Comparison of ENCODE assay signal across 10 cellular contexts in the genomic region with DNA sequence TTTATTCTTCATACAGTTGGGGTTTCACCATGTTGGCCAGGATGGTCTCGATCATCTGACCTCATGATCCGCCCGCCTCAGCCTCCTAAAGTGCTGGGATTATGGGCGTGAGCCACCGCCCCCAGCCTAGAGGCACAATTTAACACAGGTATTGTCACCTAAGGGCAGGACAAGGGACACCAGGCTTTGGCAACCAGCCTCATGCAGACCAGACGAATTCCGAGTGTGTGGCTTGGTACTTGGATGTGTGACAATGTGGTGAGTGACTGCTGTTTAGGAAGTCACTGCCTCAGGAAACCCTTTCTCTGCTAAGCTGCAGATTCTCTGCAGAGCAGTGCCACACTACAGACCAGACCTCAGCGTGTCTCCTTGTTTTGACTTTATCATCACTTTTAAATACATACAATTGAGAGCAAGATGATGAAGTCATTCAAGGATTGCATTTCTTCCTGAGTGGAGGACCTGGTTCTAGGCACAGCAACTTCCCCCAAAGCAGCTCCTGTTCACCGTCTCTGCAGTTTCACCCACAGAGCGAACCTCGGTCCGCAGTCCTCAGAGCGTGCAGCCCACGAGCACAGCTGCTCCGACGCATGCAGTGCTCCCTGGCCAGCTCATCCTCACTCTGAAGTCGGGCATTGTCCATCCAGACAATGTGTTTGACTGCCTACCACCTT.
DNase-seq lines count a peak whose midpoint lies in the region; ATAC-seq, FAIRE-seq and TF ChIP-seq lines count a peak whose summit lies in the region.
"Had no signal": no experiment of that assay in that cellular context is flagged by ENCODE, and none has a peak within 500 bp of the region (broad histone marks: within the 10 kb centered on the region; RNA-seq: fewer than 3 reads in every experiment).

No MANE protein-coding gene starts in this region.

- H3K36me3 ChIP-seq in MM.1S (replicated peaks; ENCODE audit: insufficient read depth, low read length) (no peaks in the 10 kb centered on the region), adrenal gland (replicated peaks in 1 of 2) (no peaks in the 10 kb centered on the region)

- no peaks in the 10 kb centered on the region for H3K9me2 ChIP-seq in MM.1S (replicated peaks; ENCODE audit: insufficient read depth, low read length)

- H3K9ac ChIP-seq in MM.1S (ENCODE audit: low read length), result no peak overlapping the region

- H3K9me3 ChIP-seq in A549 (0 out of 3 replicates have a peak, but pooled peaks cover 5% of the 10 kb centered on the region), MM.1S (replicated peaks; ENCODE audit: insufficient read depth, low read length) (no peaks in the 10 kb centered on the region), adrenal gland (replicated peaks in 1 of 3) (no peaks in the 10 kb centered on the region)

- H3K4me3 ChIP-seq in A549 (no peak overlapping the region), MM.1S (ENCODE audit: low read length) (no peak overlapping the region), adrenal gland (no peak overlapping the region)

- no peak for ATAC-seq in A549
- peak; percentile 26 for ATAC-seq in GM18858 (IDR thresholded peaks at IDR 0.05; ENCODE audit: unreplicated experiment)
- ATAC-seq in GM21576 (IDR thresholded peaks at IDR 0.05; ENCODE audit: unreplicated experiment), result peak; percentile 35
- peak; percentile 13 for ATAC-seq in HG03469 (IDR thresholded peaks at IDR 0.05; ENCODE audit: unreplicated experiment)

- TF ChIP-seq CTCF in A549 (IDR thresholded peaks at IDR 0.05), result no peak
- TF ChIP-seq CTCF in MM.1S (IDR thresholded peaks at IDR 0.05; ENCODE audit: low read length), result no peak
- no peak for TF ChIP-seq CTCF in adrenal gland (IDR thresholded peaks at IDR 0.05)

- H3K27me3 ChIP-seq in MM.1S (replicated peaks; ENCODE audit: insufficient read depth, low read length) (no peaks in the 10 kb centered on the region), adrenal gland (no peaks in the 10 kb centered on the region)

- no peaks in the 10 kb centered on the region for H3K79me2 ChIP-seq in MM.1S (ENCODE audit: low read length)

- DNase-seq in A549 (ENCODE audit: low read depth in 1 of 2, low spot score in 1 of 2) (no peak), NCI-H128 (lab: John Stamatoyannopoulos, UW; ENCODE audit: unreplicated experiment) (no peak), MM.1S (no peak), adrenal gland (no peak)
- DNase-seq in activated CD8-positive, alpha-beta memory T cell treated with anti-CD3 and anti-CD28 coated beads for 24 hours, result no peak
- DNase-seq: Karpas-422, nephron progenitor cell had no signal

- no peak for TF ChIP-seq RAD21 in A549 (conservative IDR thresholded peaks at IDR 0.05 in 1 of 2, IDR thresholded peaks at IDR 0.05 in 1 of 2)

- H4K20me1 ChIP-seq in MM.1S (ENCODE audit: insufficient read depth, low read length), result no peaks in the 10 kb centered on the region

- POLR2A ChIA-PET in A549 (lab: Yijun Ruan, JAX), result no interaction called here

- WGBS in A549 (ENCODE audit: missing lambda C conversion rate), result 91% methylated on average over 17 of the region's 17 CpGs
- 82 to 93% (median 90%) methylated on average over 10 to 17 of the region's 17 CpGs for WGBS in adrenal gland, 4 donors

- FAIRE-seq in A549 (lab: Jason Lieb, UNC), result no peak

- CTCF ChIA-PET in A549 (lab: Yijun Ruan, JAX), result interaction anchor here (0.8 kb wide), 1 partner anchor 22 kb away, joined by 4 read pairs; no protein-coding TSS in a partner anchor

- intact Hi-C loops in adrenal gland (cut with DNase I), result no loop called here

- TF ChIP-seq EP300 in A549 (IDR thresholded peaks at IDR 0.05), result no peak

- H3K4me1 ChIP-seq in A549, result no peaks in the 10 kb centered on the region
- no peaks in the 10 kb centered on the region for H3K4me1 ChIP-seq in MM.1S (ENCODE audit: low read length)
- no peaks in the 10 kb centered on the region for H3K4me1 ChIP-seq in adrenal gland (replicated peaks in 1 of 2)

- H3K27ac ChIP-seq in A549 (no peak overlapping the region), MM.1S (ENCODE audit: low read length) (no peak overlapping the region), adrenal gland (no peak overlapping the region)

- no peaks in the 10 kb centered on the region for H3F3A ChIP-seq in MM.1S (ENCODE audit: insufficient read depth, low read length)

- TF ChIP-seq POLR2A in A549 (IDR thresholded peaks at IDR 0.05; ENCODE audit: low read length) (0 out of 2 replicates have a peak, but pooled peaks have one; percentile 1), adrenal gland (IDR thresholded peaks at IDR 0.05) (no peak)

- no peak overlapping the region for H2AFZ ChIP-seq in MM.1S (ENCODE audit: low read length)

- H3K4me2 ChIP-seq in A549, result no peak overlapping the region
- no peak overlapping the region for H3K4me2 ChIP-seq in MM.1S (ENCODE audit: low read depth, low read length)

TF ChIP-seq in A549, 52 proteins besides CTCF, POLR2A, EP300 and RAD21:
- TF ChIP-seq NPAS2 (CRISPR knock-in tag; IDR thresholded peaks at IDR 0.05; ENCODE audit: borderline replicate concordance) (no peak), EHF (CRISPR knock-in tag; IDR thresholded peaks at IDR 0.05) (no peak), ZC3H11A (IDR thresholded peaks at IDR 0.05) (no peak), HOXB5 (CRISPR knock-in tag; IDR thresholded peaks at IDR 0.05) (no peak), ZSCAN20 (CRISPR knock-in tag; IDR thresholded peaks at IDR 0.05) (no peak), SMC3 (IDR thresholded peaks at IDR 0.05) (no peak), KDM5A (IDR thresholded peaks at IDR 0.05) (no peak), MAZ (IDR thresholded peaks at IDR 0.05; ENCODE audit: borderline replicate concordance, low read depth, low read length) (no peak), MYC (IDR thresholded peaks at IDR 0.05; ENCODE audit: borderline replicate concordance, low read length) (no peak), CHD4 (IDR thresholded peaks at IDR 0.05; ENCODE audit: borderline replicate concordance) (no peak), FOSL2 (IDR thresholded peaks at IDR 0.05) (no peak), FOSL2 (CRISPR knock-in tag; IDR thresholded peaks at IDR 0.05) (no peak), CBX2 (IDR thresholded peaks at IDR 0.05; ENCODE audit: borderline replicate concordance, low read depth) (no peak), POLR2AphosphoS2 (conservative IDR thresholded peaks at IDR 0.05; ENCODE audit: low read length) (no peak), E2F6 (IDR thresholded peaks at IDR 0.05; ENCODE audit: borderline replicate concordance, low read depth) (no peak), TP53 (CRISPR knock-in tag; IDR thresholded peaks at IDR 0.05) (no peak)
TF ChIP-seq in A549: peak in this region for 0.

Comparison
In these comparisons a context has a peak if more than half of its experiments do, and no peak if none do; other contexts are left out.
1. ATAC-seq: peak in GM18858 (single experiment), GM21576 (single experiment) and HG03469 (single experiment); none in A549 (0 of 2).